Comparison of ENCODE assay signal across 22 cellular contexts in genomic region chr1:174118726-174119125, GRCh38. TPM values are rescaled to one million over a fixed set of nuclear protein-coding genes. Genes with fewer than 3 reads are reported as not detected.
DNase-seq lines count a peak whose midpoint lies in the region; ATAC-seq and TF ChIP-seq lines count a peak whose summit lies in the region.
"Had no signal": no experiment of that assay in that cellular context is flagged by ENCODE, and none has a peak within 500 bp of the region (broad histone marks: within the 10 kb centered on the region; RNA-seq: fewer than 3 reads in every experiment).

No MANE protein-coding gene starts in this region.

- intact Hi-C loops in left cardiac atrium (cut with DNase I), result loop anchor here in 1 of 2 donors (5.0 kb wide), 1 partner anchor 44 kb away; no protein-coding TSS in a partner anchor
- intact Hi-C loops in right lobe of liver (cut with DNase I), result no loop called here

- DNase-seq in DMS 273 treated with DMSO at 0.1 percent for 48 hours (lab: John Stamatoyannopoulos, UW) (peak; percentile 98), NCI-H1694 treated with DMSO at 0.1 percent for 48 hours (lab: John Stamatoyannopoulos, UW) (peak; percentile 84), NCI-H69 (lab: John Stamatoyannopoulos, UW) (peak; percentile 81), left cardiac atrium (no peak), right lobe of liver (no peak), NCI-H2081 (lab: John Stamatoyannopoulos, UW) (no peak)
- DNase-seq in activated CD4-positive, alpha-beta T cell treated with anti-CD3 and anti-CD28 coated beads for 1 hour, result no peak
- DNase-seq: ACHN; GM23248; HCEC 1CT; Karpas-422; MM.1S; NCI-H1092; NCI-H1436 treated with DMSO at 0.1 percent for 48 hours; NCI-H2081 treated with DMSO at 0.1 percent for 48 hours; NCI-H2227 treated with DMSO at 0.1 percent for 48 hours; NCI-H526 treated with DMSO at 0.1 percent for 48 hours; NK-92 treated with Interleukin-12 subunit alpha and Interleukin-12 subunit beta, amount 100 ng/mL, for 24 hours; SHP77; T-cell had no signal

- TF ChIP-seq CTCF in right lobe of liver (IDR thresholded peaks at IDR 0.05), result no peak

- TF ChIP-seq POLR2A in right lobe of liver (IDR thresholded peaks at IDR 0.05), result no peak

- ATAC-seq in left cardiac atrium, result peak; percentile 79 to 92
- ATAC-seq in right lobe of liver, result no peak
- ATAC-seq: GM12878, T-cell had no signal

- no peak overlapping the region for H3K4me3 ChIP-seq in right lobe of liver
- H3K4me3 ChIP-seq: GM12878, GM23248, SK-N-MC had no signal

- H3K27ac ChIP-seq in right lobe of liver, result no peak overlapping the region
- H3K27ac ChIP-seq: GM23248, SK-N-MC had no signal

- no peaks in the 10 kb centered on the region for H3K27me3 ChIP-seq in right lobe of liver

- H3K9me3 ChIP-seq in right lobe of liver, result no peaks in the 10 kb centered on the region

- no peaks in the 10 kb centered on the region for H3K4me1 ChIP-seq in right lobe of liver

- H3K36me3 ChIP-seq in right lobe of liver, result no peaks in the 10 kb centered on the region

RNA-seq across cellular contexts. Expression of gene RABGAP1L, which starts 40.6 kb away (rescaled TPM):
- 100 to 1,000 TPM; 134 to 145 TPM for total RNA-seq in left cardiac atrium
- 10 to 100 TPM; 11.7 to 23.1 (median 18.5) TPM for total RNA-seq in right lobe of liver

Comparison
In these comparisons a context has a peak if more than half of its experiments do, and no peak if none do; other contexts are left out.
1. DNase-seq: peak in DMS 273 treated with DMSO at 0.1 percent for 48 hours (single experiment), NCI-H1694 treated with DMSO at 0.1 percent for 48 hours (single experiment) and NCI-H69 (single experiment); none in left cardiac atrium (single experiment), activated CD4-positive, alpha-beta T cell treated with anti-CD3 and anti-CD28 coated beads for 1 hour (single experiment), right lobe of liver (0 of 3) and NCI-H2081 (0 of 2).
2. ATAC-seq: peak in left cardiac atrium (2 of 2); none in right lobe of liver (0 of 4).
3. RNA of gene RABGAP1L, which starts 40.6 kb away (total RNA-seq): 134 to 145 TPM in left cardiac atrium; 11.7 to 23.1 TPM in right lobe of liver; every median in the first group is over 4 times any median in the second.